In the genomic region with DNA sequence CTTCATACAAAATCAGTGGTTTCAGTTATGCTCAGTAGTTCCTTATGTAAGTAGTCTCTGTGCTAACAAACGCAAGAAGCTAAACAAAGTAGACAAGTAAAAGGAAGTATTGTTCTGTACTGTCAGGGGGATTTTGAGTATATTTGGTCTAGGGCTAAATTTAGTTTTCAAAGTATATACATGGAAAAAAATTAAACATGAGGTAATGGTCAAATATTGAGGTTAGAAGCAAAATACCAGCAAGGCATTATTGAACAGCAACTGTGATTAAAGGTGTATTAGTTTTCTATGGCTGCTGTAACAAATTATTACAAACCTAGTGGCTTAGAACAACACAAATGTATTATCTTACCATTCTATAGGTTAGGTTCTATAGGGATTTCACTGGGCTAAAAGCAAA, we compare ENCODE assay signal across 24 cellular contexts. TPM values are rescaled to one million over a fixed set of nuclear protein-coding genes. Genes with fewer than 3 reads are reported as not detected.
DNase-seq lines count a peak whose midpoint lies in the region; ATAC-seq, FAIRE-seq and TF ChIP-seq lines count a peak whose summit lies in the region.
"Had no signal": no experiment of that assay in that cellular context is flagged by ENCODE, and none has a peak within 500 bp of the region (broad histone marks: within the 10 kb centered on the region; RNA-seq: fewer than 3 reads in every experiment).

No MANE protein-coding gene starts in this region.

- H3K27ac ChIP-seq in suprapubic skin: no peak overlapping the region
- H3K27ac ChIP-seq: adrenal gland, heart right ventricle had no signal

- ATAC-seq in GM19463 (IDR thresholded peaks at IDR 0.05; ENCODE audit: unreplicated experiment) (peak; percentile 39), natural killer cell (no peak)
- ATAC-seq: heart right ventricle had no signal

- H3K4me3 Mint-ChIP-seq in natural killer cell: peak overlapping the region; percentile 67

- no peak for DNase-seq in D721Med (ENCODE audit: insufficient read length, low spot score)
- DNase-seq in MV-4-11 (lab: John Stamatoyannopoulos, UW): peak; percentile 34
- DNase-seq in natural killer cell: no peak
- DNase-seq in NCI-H748 treated with DMSO at 0.1 percent for 48 hours (lab: John Stamatoyannopoulos, UW): no peak
- no peak for DNase-seq in NCI-H748 (lab: John Stamatoyannopoulos, UW; ENCODE audit: unreplicated experiment)
- no peak for DNase-seq in globus pallidus (ENCODE audit: low spot score)
- DNase-seq in suprapubic skin (ENCODE audit: low spot score in 2 of 2): no peak
- DNase-seq: activated CD4-positive, alpha-beta T cell treated with anti-CD3 and anti-CD28 coated beads for 4 hours; adrenal gland; dermis blood vessel endothelial cell; heart right ventricle; IMR-90; NCI-H1436; NCI-H526; nucleus accumbens; retina; stimulated activated CD4-positive, alpha-beta T cell treated with anti-CD3 and anti-CD28 coated beads, Interleukin-4, amount 100 ng/mL, for 4 hours; substantia nigra; SW 1271 had no signal

- peak overlapping the region; percentile 94 to 99 for H3K27ac Mint-ChIP-seq in natural killer cell

- FAIRE-seq in D721Med (lab: Jason Lieb, UNC): peak; percentile 48
- FAIRE-seq: bronchial epithelial cell, TTC549 had no signal

- intact Hi-C loops in natural killer cell (cut with micrococcal nuclease): no loop called here

- H3K36me3 Mint-ChIP-seq in natural killer cell: peaks cover 22% of the 10 kb centered on the region

- no peaks in the 10 kb centered on the region for H3K9me3 ChIP-seq in suprapubic skin
- H3K9me3 ChIP-seq: adrenal gland, HAP-1, heart right ventricle had no signal

- peaks cover 3% of the 10 kb centered on the region for H3K4me1 ChIP-seq in suprapubic skin
- H3K4me1 ChIP-seq: HAP-1 had no signal

- H3K27me3 Mint-ChIP-seq in natural killer cell (ENCODE audit: low read depth in 2 of 2): no peaks in the 10 kb centered on the region

- 93% methylated on average over 1 of the region's 1 CpG for WGBS in suprapubic skin

- H3K27me3 ChIP-seq in suprapubic skin: no peaks in the 10 kb centered on the region
- H3K27me3 ChIP-seq: adrenal gland, heart right ventricle had no signal

- no peaks in the 10 kb centered on the region for H3K9me3 Mint-ChIP-seq in natural killer cell

- peaks cover 73 to 79% of the 10 kb centered on the region in 2 donors for H3K4me1 Mint-ChIP-seq in natural killer cell

- no peak for TF ChIP-seq EP300 in suprapubic skin (IDR thresholded peaks at IDR 0.05)

- TF ChIP-seq CTCF in D721Med (IDR thresholded peaks at IDR 0.05; ENCODE audit: insufficient read depth, missing control alignments) (no peak), natural killer cell (IDR thresholded peaks at IDR 0.05) (no peak), suprapubic skin (IDR thresholded peaks at IDR 0.05) (no peak)

- TF ChIP-seq POLR2A in suprapubic skin (IDR thresholded peaks at IDR 0.05): no peak

- H3K36me3 ChIP-seq in suprapubic skin: no peaks in the 10 kb centered on the region
- H3K36me3 ChIP-seq: adrenal gland, HAP-1 had no signal

- H3K4me3 ChIP-seq in suprapubic skin: no peak overlapping the region
- H3K4me3 ChIP-seq: adrenal gland, HAP-1, heart right ventricle had no signal

RNA-seq across cellular contexts. Expression of a gene that starts 18.8 kb away (rescaled TPM):
- total RNA-seq in natural killer cell: 100 to 1,000 TPM; 552 to 653 (median 582) TPM
- total RNA-seq in suprapubic skin: 1 to 10 TPM; 3.6 to 8.1 (median 7.2) TPM
- total RNA-seq: bronchial epithelial cell, G401 had no signal

Comparison
In these comparisons a context has a peak if more than half of its experiments do, and no peak if none do; other contexts are left out.
1. RNA of a gene that starts 18.8 kb away (total RNA-seq): 552 to 653 TPM in natural killer cell; 3.6 to 8.1 TPM in suprapubic skin; every median in the first group is over 10 times any median in the second.